ENCODE assay signal across 8 cellular contexts in the genomic region with DNA sequence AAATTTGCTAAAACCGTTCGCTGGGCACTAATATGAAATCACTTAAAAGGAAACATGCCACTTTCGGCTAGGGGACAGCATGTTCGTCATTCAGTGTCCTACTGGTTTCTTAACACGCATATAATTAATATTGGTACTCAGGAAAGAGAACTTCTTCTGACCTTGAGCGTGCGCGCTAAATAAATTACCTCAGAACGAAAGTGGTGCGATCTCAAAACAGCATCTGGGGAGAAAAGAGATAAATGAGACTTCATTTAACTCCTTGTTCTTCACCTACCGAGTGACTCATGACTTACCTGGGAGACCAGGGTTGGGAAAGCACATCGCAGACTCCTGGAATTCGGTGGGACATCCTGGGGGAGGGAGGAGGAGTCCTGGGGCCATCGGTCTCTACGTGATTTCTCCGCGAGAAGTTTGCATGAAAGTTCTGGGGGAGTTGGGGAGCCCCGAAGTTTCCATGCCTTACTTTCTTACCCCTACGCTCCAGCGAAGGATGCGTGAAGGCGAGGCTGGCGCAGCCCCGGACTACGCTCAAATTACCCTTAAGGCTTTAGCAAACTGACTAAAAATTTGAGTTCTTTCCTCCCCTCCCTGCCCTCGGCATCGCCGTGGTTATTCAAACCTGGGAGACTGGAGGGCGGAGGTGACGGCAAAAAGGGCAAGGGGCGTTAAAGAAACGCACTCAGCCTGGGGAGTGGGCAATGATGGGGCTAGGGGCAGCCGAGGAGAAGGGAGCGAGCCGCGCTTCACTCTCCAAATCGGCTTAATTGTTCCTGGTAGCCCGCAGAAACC. TPM values are rescaled to one million over a fixed set of nuclear protein-coding genes. Genes with fewer than 3 reads are reported as not detected.
DNase-seq lines count a peak whose midpoint lies in the region; ATAC-seq and TF ChIP-seq lines count a peak whose summit lies in the region.

No MANE protein-coding gene starts in this region.

- no peak for ATAC-seq in HG02588 (IDR thresholded peaks at IDR 0.05; ENCODE audit: unreplicated experiment)

- peaks cover 29% of the 10 kb centered on the region for H3K4me1 Mint-ChIP-seq in neural crest cell

- H3K27ac ChIP-seq in SU-DHL-6 (ENCODE audit: low read depth, low read length) (no peak overlapping the region), epithelial cell of prostate (peak overlapping the region; percentile 44)

- H3K9ac ChIP-seq in SU-DHL-6 (ENCODE audit: low read length): peak overlapping the region; percentile 41

- H3K4me3 Mint-ChIP-seq in neural crest cell: peak overlapping the region; percentile 95

- no peaks in the 10 kb centered on the region for H3K9me3 Mint-ChIP-seq in neural crest cell

- H3K79me2 ChIP-seq in SU-DHL-6 (ENCODE audit: insufficient read depth, low read length): no peaks in the 10 kb centered on the region

- no peak for TF ChIP-seq CTCF in SU-DHL-6 (IDR thresholded peaks at IDR 0.05; ENCODE audit: insufficient read depth, low read length, poor library complexity, severe bottlenecking)
- TF ChIP-seq CTCF in neural crest cell (conservative IDR thresholded peaks at IDR 0.05): no peak

- no peaks in the 10 kb centered on the region for H3K9me3 ChIP-seq in SU-DHL-6 (ENCODE audit: insufficient read depth, low read length)

- H3K9me2 ChIP-seq in SU-DHL-6 (replicated peaks; ENCODE audit: insufficient read depth, low read length): no peaks in the 10 kb centered on the region

- peaks cover 55% of the 10 kb centered on the region for H3K27me3 Mint-ChIP-seq in neural crest cell (ENCODE audit: low read depth)

- no peaks in the 10 kb centered on the region for H3K27me3 ChIP-seq in SU-DHL-6 (ENCODE audit: low read length)

- TF ChIP-seq POLR2A in GM19099 (IDR thresholded peaks at IDR 0.05; ENCODE audit: extremely low read depth, insufficient read length, low read depth): peak; percentile 41

- H2AFZ ChIP-seq in SU-DHL-6 (ENCODE audit: low read depth, low read length, severe bottlenecking): peak overlapping the region; percentile 39

- no peaks in the 10 kb centered on the region for H3K36me3 Mint-ChIP-seq in neural crest cell (ENCODE audit: low read depth)

- H3K36me3 ChIP-seq in SU-DHL-6 (ENCODE audit: low read length): no peaks in the 10 kb centered on the region

- DNase-seq in AML-193 (lab: John Stamatoyannopoulos, UW) (peak; percentile 16 to 19), epithelial cell of prostate (ENCODE audit: low read depth, low spot score) (no peak), neural crest cell (ENCODE audit: low read depth, low spot score) (no peak), NCI-H2081 (lab: John Stamatoyannopoulos, UW) (no peak), NCI-H2227 treated with DMSO at 0.1 percent for 48 hours (lab: John Stamatoyannopoulos, UW) (no peak)

- 0 out of 2 replicates have a peak, but pooled peaks cover 5% of the 10 kb centered on the region for H3F3A ChIP-seq in SU-DHL-6 (ENCODE audit: insufficient read depth)

- peak overlapping the region; percentile 37 for H3K4me2 ChIP-seq in SU-DHL-6 (ENCODE audit: low read depth, low read length, poor library complexity, severe bottlenecking)

- H4K20me1 ChIP-seq in SU-DHL-6 (ENCODE audit: low read depth, low read length): no peaks in the 10 kb centered on the region

- no peak overlapping the region for H3K27ac Mint-ChIP-seq in neural crest cell (ENCODE audit: unreplicated experiment)

- H3K4me3 ChIP-seq in SU-DHL-6 (ENCODE audit: insufficient read depth, low read length, poor library complexity, severe bottlenecking): peak overlapping the region; percentile 50

RNA-seq across cellular contexts. Expression of a gene that starts 1.1 kb away (rescaled TPM):
- total RNA-seq in neural crest cell: 1.8 and 2.3 TPM in 2 replicates

Comparison
In these comparisons a context has a peak if more than half of its experiments do, and no peak if none do; other contexts are left out.
1. DNase-seq: peak in AML-193 (2 of 2); none in epithelial cell of prostate (single experiment), neural crest cell (single experiment), NCI-H2081 (0 of 2) and NCI-H2227 treated with DMSO at 0.1 percent for 48 hours (single experiment).